1 cellular context compared by ENCODE assay signal in genomic region chr1:33364578-33364945, GRCh38.
TF ChIP-seq lines count a peak whose summit lies in the region.

No MANE protein-coding gene starts in this region.

TF ChIP-seq in H1, 55 proteins besides CTCF, POLR2A, EP300 and RAD21:
- TF ChIP-seq POU5F1 (IDR thresholded peaks at IDR 0.05; ENCODE audit: low read depth, low read length) = no peak
- TF ChIP-seq CBX8 (IDR thresholded peaks at IDR 0.05; ENCODE audit: borderline replicate concordance, low read depth, low read length) = no peak
- no peak for TF ChIP-seq RXRA (IDR thresholded peaks at IDR 0.05; ENCODE audit: insufficient read depth, low read depth, low read length)
- no peak for TF ChIP-seq SIN3A (conservative IDR thresholded peaks at IDR 0.05 in 1 of 2, IDR thresholded peaks at IDR 0.05 in 1 of 2; ENCODE audit: low read depth in 1 of 2, low read length in 2 of 2)
- no peak for TF ChIP-seq EGR1 (IDR thresholded peaks at IDR 0.05; ENCODE audit: borderline replicate concordance, low read depth, low read length)
